1 cellular context compared by ENCODE assay signal in the genomic region with DNA sequence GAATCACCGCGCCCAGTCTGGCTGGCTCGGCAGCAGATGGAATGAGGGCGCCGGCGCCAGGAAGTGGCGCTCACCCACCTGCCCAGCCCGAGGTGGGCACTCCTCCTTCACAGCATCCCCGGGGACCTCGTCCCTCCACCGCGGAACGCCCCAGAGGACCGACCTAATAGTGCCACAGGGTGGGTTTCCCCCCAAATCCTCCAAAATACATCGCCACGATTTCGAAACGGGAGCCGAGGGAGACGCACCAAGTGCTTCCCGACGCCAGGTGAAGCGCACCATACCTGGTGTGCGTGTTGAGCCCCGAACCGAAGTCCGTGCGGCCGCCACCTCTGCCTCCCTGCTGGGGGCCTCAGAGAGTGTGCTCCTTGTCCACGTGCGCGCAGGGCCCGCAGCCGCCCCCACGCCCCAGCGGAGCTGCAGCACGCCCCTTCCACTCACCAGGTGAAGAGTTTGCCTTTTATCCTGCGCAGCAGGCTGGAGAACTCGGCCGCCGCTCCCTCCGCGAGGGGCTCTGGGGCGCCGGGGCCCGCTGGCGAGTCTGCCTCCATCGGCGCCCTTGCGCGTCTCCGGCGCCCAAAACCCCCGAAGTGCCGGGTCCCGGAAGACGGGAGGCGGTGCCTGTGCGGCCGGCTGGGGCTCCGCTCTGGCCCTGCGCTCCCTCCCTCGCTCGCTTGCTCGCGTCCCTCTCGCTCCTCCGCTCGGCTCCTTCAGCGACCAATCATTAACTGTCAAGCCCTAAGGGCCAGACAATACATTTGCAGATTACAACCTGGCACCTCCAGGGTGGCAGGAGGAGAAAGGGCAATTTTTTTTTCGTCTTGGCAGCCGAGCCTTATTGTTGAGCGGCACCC.
A peak's percentile ranks its signal among the peaks of the same experiment; 100 is the strongest.
TF ChIP-seq lines count a peak whose summit lies in the region.

A gene with protein sequence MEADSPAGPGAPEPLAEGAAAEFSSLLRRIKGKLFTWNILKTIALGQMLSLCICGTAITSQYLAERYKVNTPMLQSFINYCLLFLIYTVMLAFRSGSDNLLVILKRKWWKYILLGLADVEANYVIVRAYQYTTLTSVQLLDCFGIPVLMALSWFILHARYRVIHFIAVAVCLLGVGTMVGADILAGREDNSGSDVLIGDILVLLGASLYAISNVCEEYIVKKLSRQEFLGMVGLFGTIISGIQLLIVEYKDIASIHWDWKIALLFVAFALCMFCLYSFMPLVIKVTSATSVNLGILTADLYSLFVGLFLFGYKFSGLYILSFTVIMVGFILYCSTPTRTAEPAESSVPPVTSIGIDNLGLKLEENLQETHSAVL (minus strand): TSS at position 571 of the 854 bp plus-strand sequence. CDS start 20 bp downstream, at position 551.

TF ChIP-seq in K562, 482 proteins besides CTCF, POLR2A, EP300 and RAD21 (continued from another document and continues in another):
- TF ChIP-seq, protein P1, sequence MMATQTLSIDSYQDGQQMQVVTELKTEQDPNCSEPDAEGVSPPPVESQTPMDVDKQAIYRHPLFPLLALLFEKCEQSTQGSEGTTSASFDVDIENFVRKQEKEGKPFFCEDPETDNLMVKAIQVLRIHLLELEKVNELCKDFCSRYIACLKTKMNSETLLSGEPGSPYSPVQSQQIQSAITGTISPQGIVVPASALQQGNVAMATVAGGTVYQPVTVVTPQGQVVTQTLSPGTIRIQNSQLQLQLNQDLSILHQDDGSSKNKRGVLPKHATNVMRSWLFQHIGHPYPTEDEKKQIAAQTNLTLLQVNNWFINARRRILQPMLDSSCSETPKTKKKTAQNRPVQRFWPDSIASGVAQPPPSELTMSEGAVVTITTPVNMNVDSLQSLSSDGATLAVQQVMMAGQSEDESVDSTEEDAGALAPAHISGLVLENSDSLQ (IDR thresholded peaks at IDR 0.05) = peak; percentile 79
- TF ChIP-seq ETV5 (CRISPR knock-in tag; IDR thresholded peaks at IDR 0.05; ENCODE audit: low read depth) = peak; percentile 84
- TF ChIP-seq VEZF1 (CRISPR knock-in tag; IDR thresholded peaks at IDR 0.05) = peak; percentile 71
- peak; percentile 69 for TF ChIP-seq GABPB1 (CRISPR knock-in tag; IDR thresholded peaks at IDR 0.05)
- TF ChIP-seq TAF9B (IDR thresholded peaks at IDR 0.05; ENCODE audit: partially characterized antibody) = peak; percentile 39
- peak; percentile 7 for TF ChIP-seq HMGN3 (IDR thresholded peaks at IDR 0.05; ENCODE audit: borderline replicate concordance, extremely low read depth, insufficient read length, low read depth, low read length)
- TF ChIP-seq ETS2 (tag; IDR thresholded peaks at IDR 0.05; ENCODE audit: borderline replicate concordance, poor library complexity, severe bottlenecking) = no peak
- TF ChIP-seq, protein P2, sequence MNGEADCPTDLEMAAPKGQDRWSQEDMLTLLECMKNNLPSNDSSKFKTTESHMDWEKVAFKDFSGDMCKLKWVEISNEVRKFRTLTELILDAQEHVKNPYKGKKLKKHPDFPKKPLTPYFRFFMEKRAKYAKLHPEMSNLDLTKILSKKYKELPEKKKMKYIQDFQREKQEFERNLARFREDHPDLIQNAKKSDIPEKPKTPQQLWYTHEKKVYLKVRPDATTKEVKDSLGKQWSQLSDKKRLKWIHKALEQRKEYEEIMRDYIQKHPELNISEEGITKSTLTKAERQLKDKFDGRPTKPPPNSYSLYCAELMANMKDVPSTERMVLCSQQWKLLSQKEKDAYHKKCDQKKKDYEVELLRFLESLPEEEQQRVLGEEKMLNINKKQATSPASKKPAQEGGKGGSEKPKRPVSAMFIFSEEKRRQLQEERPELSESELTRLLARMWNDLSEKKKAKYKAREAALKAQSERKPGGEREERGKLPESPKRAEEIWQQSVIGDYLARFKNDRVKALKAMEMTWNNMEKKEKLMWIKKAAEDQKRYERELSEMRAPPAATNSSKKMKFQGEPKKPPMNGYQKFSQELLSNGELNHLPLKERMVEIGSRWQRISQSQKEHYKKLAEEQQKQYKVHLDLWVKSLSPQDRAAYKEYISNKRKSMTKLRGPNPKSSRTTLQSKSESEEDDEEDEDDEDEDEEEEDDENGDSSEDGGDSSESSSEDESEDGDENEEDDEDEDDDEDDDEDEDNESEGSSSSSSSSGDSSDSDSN (IDR thresholded peaks at IDR 0.05; ENCODE audit: borderline replicate concordance in 1 of 2, low read depth in 2 of 2, low read length in 2 of 2) = peak; percentile 91 to 97
- TF ChIP-seq POLR2H (tag; IDR thresholded peaks at IDR 0.05; ENCODE audit: low read depth) = no peak
- TF ChIP-seq RBFOX2 (IDR thresholded peaks at IDR 0.05; ENCODE audit: low read depth, low read length) = peak; percentile 92
- peak; percentile 62; the same call in 1 of the 2 replicates for TF ChIP-seq DPF2 (IDR thresholded peaks at IDR 0.05)
- TF ChIP-seq ZNF507 (tag; conservative IDR thresholded peaks at IDR 0.05) = no peak
- 0 out of 2 replicates have a peak, but pooled peaks have one; percentile 26 for TF ChIP-seq TOE1 (IDR thresholded peaks at IDR 0.05; ENCODE audit: borderline replicate concordance)
- no peak; the same call in 1 of the 2 replicates for TF ChIP-seq TOE1 (CRISPR knock-in tag; IDR thresholded peaks at IDR 0.05; ENCODE audit: borderline replicate concordance, low read depth)
- TF ChIP-seq, protein P3, sequence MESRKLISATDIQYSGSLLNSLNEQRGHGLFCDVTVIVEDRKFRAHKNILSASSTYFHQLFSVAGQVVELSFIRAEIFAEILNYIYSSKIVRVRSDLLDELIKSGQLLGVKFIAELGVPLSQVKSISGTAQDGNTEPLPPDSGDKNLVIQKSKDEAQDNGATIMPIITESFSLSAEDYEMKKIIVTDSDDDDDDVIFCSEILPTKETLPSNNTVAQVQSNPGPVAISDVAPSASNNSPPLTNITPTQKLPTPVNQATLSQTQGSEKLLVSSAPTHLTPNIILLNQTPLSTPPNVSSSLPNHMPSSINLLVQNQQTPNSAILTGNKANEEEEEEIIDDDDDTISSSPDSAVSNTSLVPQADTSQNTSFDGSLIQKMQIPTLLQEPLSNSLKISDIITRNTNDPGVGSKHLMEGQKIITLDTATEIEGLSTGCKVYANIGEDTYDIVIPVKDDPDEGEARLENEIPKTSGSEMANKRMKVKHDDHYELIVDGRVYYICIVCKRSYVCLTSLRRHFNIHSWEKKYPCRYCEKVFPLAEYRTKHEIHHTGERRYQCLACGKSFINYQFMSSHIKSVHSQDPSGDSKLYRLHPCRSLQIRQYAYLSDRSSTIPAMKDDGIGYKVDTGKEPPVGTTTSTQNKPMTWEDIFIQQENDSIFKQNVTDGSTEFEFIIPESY (CRISPR knock-in tag; IDR thresholded peaks at IDR 0.05) = peak; percentile 25
- TF ChIP-seq POLR3G (IDR thresholded peaks at IDR 0.05; ENCODE audit: extremely low read depth, insufficient read length, insufficient replicate concordance) = no peak
- no peak for TF ChIP-seq TAL1 (IDR thresholded peaks at IDR 0.05)
- TF ChIP-seq NONO (IDR thresholded peaks at IDR 0.05; ENCODE audit: low read depth in 2 of 2, low read length in 1 of 2) = 0 out of 4 replicates have a peak, but pooled peaks of 1 of the 2 experiments have one; percentile 42
- TF ChIP-seq, protein P4, sequence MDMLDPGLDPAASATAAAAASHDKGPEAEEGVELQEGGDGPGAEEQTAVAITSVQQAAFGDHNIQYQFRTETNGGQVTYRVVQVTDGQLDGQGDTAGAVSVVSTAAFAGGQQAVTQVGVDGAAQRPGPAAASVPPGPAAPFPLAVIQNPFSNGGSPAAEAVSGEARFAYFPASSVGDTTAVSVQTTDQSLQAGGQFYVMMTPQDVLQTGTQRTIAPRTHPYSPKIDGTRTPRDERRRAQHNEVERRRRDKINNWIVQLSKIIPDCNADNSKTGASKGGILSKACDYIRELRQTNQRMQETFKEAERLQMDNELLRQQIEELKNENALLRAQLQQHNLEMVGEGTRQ (CRISPR knock-in tag; IDR thresholded peaks at IDR 0.05) = peak; percentile 61
- TF ChIP-seq HDAC1 (IDR thresholded peaks at IDR 0.05) = peak in 1 of 2 experiments; percentile 96; a peak in 2 of 4 replicates
- TF ChIP-seq TFAP4 (CRISPR knock-in tag; IDR thresholded peaks at IDR 0.05; ENCODE audit: borderline replicate concordance) = peak; percentile 79; the same call in 1 of the 2 replicates
- peak; percentile 73 for TF ChIP-seq KDM5B (IDR thresholded peaks at IDR 0.05; ENCODE audit: insufficient replicate concordance, low read depth, low read length)
- peak; percentile 80 for TF ChIP-seq BHLHE40 (IDR thresholded peaks at IDR 0.05; ENCODE audit: low read length)
- no peak for TF ChIP-seq MCM3 (IDR thresholded peaks at IDR 0.05)
- TF ChIP-seq EGR1 (conservative IDR thresholded peaks at IDR 0.05) = peak; percentile 76
- TF ChIP-seq, protein P5, sequence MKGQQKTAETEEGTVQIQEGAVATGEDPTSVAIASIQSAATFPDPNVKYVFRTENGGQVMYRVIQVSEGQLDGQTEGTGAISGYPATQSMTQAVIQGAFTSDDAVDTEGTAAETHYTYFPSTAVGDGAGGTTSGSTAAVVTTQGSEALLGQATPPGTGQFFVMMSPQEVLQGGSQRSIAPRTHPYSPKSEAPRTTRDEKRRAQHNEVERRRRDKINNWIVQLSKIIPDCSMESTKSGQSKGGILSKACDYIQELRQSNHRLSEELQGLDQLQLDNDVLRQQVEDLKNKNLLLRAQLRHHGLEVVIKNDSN (CRISPR knock-in tag; IDR thresholded peaks at IDR 0.05) = peak; percentile 79
- no peak for TF ChIP-seq SNIP1 (IDR thresholded peaks at IDR 0.05; ENCODE audit: low read depth)
- no peak for TF ChIP-seq IRF2 (CRISPR knock-in tag; IDR thresholded peaks at IDR 0.05)
- no peak for TF ChIP-seq PRPF4 (IDR thresholded peaks at IDR 0.05; ENCODE audit: insufficient read depth, low read depth, low read length, poor library complexity, severe bottlenecking)
- no peak for TF ChIP-seq KDM1A (IDR thresholded peaks at IDR 0.05)
- peak; percentile 89 for TF ChIP-seq PHF8 (IDR thresholded peaks at IDR 0.05; ENCODE audit: borderline replicate concordance, low read length)
- peak; percentile 44; the same call in 1 of the 2 replicates for TF ChIP-seq RNF2 (IDR thresholded peaks at IDR 0.05)
- peak; percentile 48; the same call in 1 of the 2 replicates for TF ChIP-seq ATF7 (IDR thresholded peaks at IDR 0.05)
- TF ChIP-seq NCOA4 (IDR thresholded peaks at IDR 0.05; ENCODE audit: partially characterized antibody) = no peak
- TF ChIP-seq ZC3H8 (IDR thresholded peaks at IDR 0.05) = no peak
- TF ChIP-seq ELF1 (tag; IDR thresholded peaks at IDR 0.05) = peak; percentile 83
- TF ChIP-seq POLR2AphosphoS2 (IDR thresholded peaks at IDR 0.05; ENCODE audit: low read length) = no peak
- peak; percentile 66; the same call in 1 of the 2 replicates for TF ChIP-seq ZNF511 (CRISPR knock-in tag; IDR thresholded peaks at IDR 0.05)
- peak; percentile 75; the same call in 1 of the 2 replicates for TF ChIP-seq ATF6 (CRISPR knock-in tag; IDR thresholded peaks at IDR 0.05)
- TF ChIP-seq, protein P6, sequence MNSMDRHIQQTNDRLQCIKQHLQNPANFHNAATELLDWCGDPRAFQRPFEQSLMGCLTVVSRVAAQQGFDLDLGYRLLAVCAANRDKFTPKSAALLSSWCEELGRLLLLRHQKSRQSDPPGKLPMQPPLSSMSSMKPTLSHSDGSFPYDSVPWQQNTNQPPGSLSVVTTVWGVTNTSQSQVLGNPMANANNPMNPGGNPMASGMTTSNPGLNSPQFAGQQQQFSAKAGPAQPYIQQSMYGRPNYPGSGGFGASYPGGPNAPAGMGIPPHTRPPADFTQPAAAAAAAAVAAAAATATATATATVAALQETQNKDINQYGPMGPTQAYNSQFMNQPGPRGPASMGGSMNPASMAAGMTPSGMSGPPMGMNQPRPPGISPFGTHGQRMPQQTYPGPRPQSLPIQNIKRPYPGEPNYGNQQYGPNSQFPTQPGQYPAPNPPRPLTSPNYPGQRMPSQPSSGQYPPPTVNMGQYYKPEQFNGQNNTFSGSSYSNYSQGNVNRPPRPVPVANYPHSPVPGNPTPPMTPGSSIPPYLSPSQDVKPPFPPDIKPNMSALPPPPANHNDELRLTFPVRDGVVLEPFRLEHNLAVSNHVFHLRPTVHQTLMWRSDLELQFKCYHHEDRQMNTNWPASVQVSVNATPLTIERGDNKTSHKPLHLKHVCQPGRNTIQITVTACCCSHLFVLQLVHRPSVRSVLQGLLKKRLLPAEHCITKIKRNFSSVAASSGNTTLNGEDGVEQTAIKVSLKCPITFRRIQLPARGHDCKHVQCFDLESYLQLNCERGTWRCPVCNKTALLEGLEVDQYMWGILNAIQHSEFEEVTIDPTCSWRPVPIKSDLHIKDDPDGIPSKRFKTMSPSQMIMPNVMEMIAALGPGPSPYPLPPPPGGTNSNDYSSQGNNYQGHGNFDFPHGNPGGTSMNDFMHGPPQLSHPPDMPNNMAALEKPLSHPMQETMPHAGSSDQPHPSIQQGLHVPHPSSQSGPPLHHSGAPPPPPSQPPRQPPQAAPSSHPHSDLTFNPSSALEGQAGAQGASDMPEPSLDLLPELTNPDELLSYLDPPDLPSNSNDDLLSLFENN (IDR thresholded peaks at IDR 0.05; ENCODE audit: low read depth in 2 of 2, low read length in 2 of 2) = no peak
- TF ChIP-seq SMAD2 (IDR thresholded peaks at IDR 0.05; ENCODE audit: low read depth, low read length) = no peak
- TF ChIP-seq ZEB2 (IDR thresholded peaks at IDR 0.05) = peak; percentile 64
